In genomic region chr11:12233602-12233925, GRCh38 we compare ENCODE assay signal across 17 cellular contexts.
DNase-seq lines count a peak whose midpoint lies in the region; ATAC-seq, FAIRE-seq and TF ChIP-seq lines count a peak whose summit lies in the region.
"Had no signal": no experiment of that assay in that cellular context is flagged by ENCODE, and none has a peak within 500 bp of the region (broad histone marks: within the 10 kb centered on the region; RNA-seq: fewer than 3 reads in every experiment).

No MANE protein-coding gene starts in this region.

- TF ChIP-seq POLR2A in A549 (IDR thresholded peaks at IDR 0.05; ENCODE audit: low read length) (no peak), esophagus squamous epithelium (IDR thresholded peaks at IDR 0.05) (no peak)

- H3K9me3 ChIP-seq in A549 (no peaks in the 10 kb centered on the region), SJSA1 (replicated peaks) (no peaks in the 10 kb centered on the region), esophagus squamous epithelium (no peaks in the 10 kb centered on the region)
- H3K9me3 ChIP-seq: MG63, psoas muscle had no signal

- H3K4me2 ChIP-seq in A549 = peak overlapping the region; percentile 51

- intact Hi-C loops in esophagus squamous epithelium (cut with DNase I) (no loop called here), left colon (cut with DNase I, micrococcal nuclease) (no loop called here)

- TF ChIP-seq RAD21 in A549 (conservative IDR thresholded peaks at IDR 0.05 in 1 of 2, IDR thresholded peaks at IDR 0.05 in 1 of 2) = no peak

- no peaks in the 10 kb centered on the region for H3K27me3 ChIP-seq in SJSA1 (replicated peaks)
- H3K27me3 ChIP-seq in esophagus squamous epithelium = no peaks in the 10 kb centered on the region
- no peaks in the 10 kb centered on the region for H3K27me3 ChIP-seq in rectal smooth muscle tissue (ENCODE audit: control insufficient read depth, insufficient read depth, low read length)
- H3K27me3 ChIP-seq: MG63 had no signal

- POLR2A ChIA-PET in A549 (lab: Yijun Ruan, JAX) = interaction anchor here (0.7 to 2.0 kb wide), 6 partner anchors 107 to 189 kb away, joined by 3 to 6 read pairs (median 4); partner anchors contain the start of gene MICAL2

- no peak for TF ChIP-seq CTCF in A549 (IDR thresholded peaks at IDR 0.05)
- no peak for TF ChIP-seq CTCF in esophagus squamous epithelium (IDR thresholded peaks at IDR 0.05)

- FAIRE-seq in A549 (lab: Jason Lieb, UNC) = no peak

- DNase-seq in A549 (ENCODE audit: low read depth in 1 of 2, low spot score in 1 of 2) (no peak), SJSA1 (ENCODE audit: low read depth in 1 of 2, low spot score in 2 of 2) (no peak), esophagus squamous epithelium (lab: John Stamatoyannopoulos, UW) (no peak), NCI-H2107 treated with DMSO at 0.1 percent for 48 hours (lab: John Stamatoyannopoulos, UW; ENCODE audit: unreplicated experiment) (no peak), left colon (no peak)
- no peak for DNase-seq in activated T-cell treated with anti-CD3 and anti-CD28 coated beads, Interleukin-2, amount 50 U/mL, for 48 hours
- DNase-seq: activated CD8-positive, alpha-beta T cell treated with anti-CD3 and anti-CD28 coated beads, Interleukin-2, amount 10 ng/mL, durations not matched to agents 7 days and 5 days; activated effector memory CD4-positive, alpha-beta T cell treated with Interleukin-2 at 50 U/mL for 16 hours; AML-193; MG63; NCI-H187; NCI-H510A; psoas muscle; stimulated activated CD4-positive, alpha-beta T cell treated with anti-CD3 and anti-CD28 coated beads, Interleukin-1b, Interleukin-23, amount 100 ng/mL, for 48 hours; trophoblast cell had no signal

- no peak for TF ChIP-seq EP300 in A549 (IDR thresholded peaks at IDR 0.05)

- CTCF ChIA-PET in A549 (lab: Yijun Ruan, JAX) = interaction anchor here (0.6 to 12.0 kb wide), 11 partner anchors 9 to 189 kb away, joined by 3 to 115 read pairs (median 4); no protein-coding TSS in a partner anchor

- no peak overlapping the region for H3K9ac ChIP-seq in rectal smooth muscle tissue (ENCODE audit: low read length)

- no peak for ATAC-seq in A549
- no peak for ATAC-seq in GM18870 (IDR thresholded peaks at IDR 0.05; ENCODE audit: unreplicated experiment)
- ATAC-seq in left colon = no peak
- ATAC-seq: activated CD8-positive, alpha-beta T cell treated with anti-CD3 and anti-CD28 coated beads, Interleukin-2, amount 10 ng/mL, durations not matched to agents 7 days and 5 days; psoas muscle had no signal

- 80% methylated on average over 1 of the region's 1 CpG for WGBS in A549 (ENCODE audit: missing lambda C conversion rate)
- WGBS in esophagus squamous epithelium, 2 donors = 93 to 94% methylated on average over 1 of the region's 1 CpG

- H3K36me3 ChIP-seq in SJSA1 = peaks cover 41% of the 10 kb centered on the region
- peaks cover 0 to 34% (median under 1%) of the 10 kb centered on the region in 3 donors for H3K36me3 ChIP-seq in esophagus squamous epithelium
- H3K36me3 ChIP-seq in rectal smooth muscle tissue (ENCODE audit: control insufficient read depth, insufficient read depth, low read length) = peaks cover 14% of the 10 kb centered on the region

- H3K27ac ChIP-seq in A549 (peak overlapping the region; percentile 81 to 87), SJSA1 (peak overlapping the region; percentile 80), esophagus squamous epithelium (peak overlapping the region in 3 of 4 donors; percentile 51 to 68 (median 58)), rectal smooth muscle tissue (ENCODE audit: low read depth, low read length) (peak overlapping the region; percentile 38)
- H3K27ac ChIP-seq: psoas muscle had no signal

- H3K4me1 ChIP-seq in A549 (peaks cover 61% of the 10 kb centered on the region), SJSA1 (replicated peaks) (peaks cover 19% of the 10 kb centered on the region), esophagus squamous epithelium (peaks cover 0 to 12% (median 0%) of the 10 kb centered on the region in 3 donors), rectal smooth muscle tissue (ENCODE audit: control insufficient read depth, insufficient read depth, low read length) (peaks cover 33% of the 10 kb centered on the region)

- no peak overlapping the region for H3K4me3 ChIP-seq in A549
- no peak overlapping the region for H3K4me3 ChIP-seq in SJSA1
- H3K4me3 ChIP-seq in esophagus squamous epithelium = no peak overlapping the region
- H3K4me3 ChIP-seq in rectal smooth muscle tissue (ENCODE audit: low read length) = no peak overlapping the region
- H3K4me3 ChIP-seq: MG63, psoas muscle had no signal

TF ChIP-seq in A549, 52 proteins besides CTCF, POLR2A, EP300 and RAD21:
- no peak for TF ChIP-seq BCL3 (IDR thresholded peaks at IDR 0.05)
- no peak for TF ChIP-seq JUN (IDR thresholded peaks at IDR 0.05)
- TF ChIP-seq PBX3 (IDR thresholded peaks at IDR 0.05) = no peak
- no peak for TF ChIP-seq FOXS1 (CRISPR knock-in tag; IDR thresholded peaks at IDR 0.05)
- no peak for TF ChIP-seq HES2 (IDR thresholded peaks at IDR 0.05)
- no peak for TF ChIP-seq POLR2AphosphoS2 (conservative IDR thresholded peaks at IDR 0.05; ENCODE audit: low read length)
- TF ChIP-seq JUNB (IDR thresholded peaks at IDR 0.05) = no peak
- TF ChIP-seq CHD2 (IDR thresholded peaks at IDR 0.05; ENCODE audit: low read length, partially characterized antibody) = no peak
- TF ChIP-seq GATA3 (IDR thresholded peaks at IDR 0.05; ENCODE audit: borderline replicate concordance) = no peak
- TF ChIP-seq FOSL2 (IDR thresholded peaks at IDR 0.05) = no peak
- TF ChIP-seq FOSL2 (CRISPR knock-in tag; IDR thresholded peaks at IDR 0.05) = no peak
- TF ChIP-seq HOXB5 (CRISPR knock-in tag; IDR thresholded peaks at IDR 0.05) = no peak
- TF ChIP-seq CBX2 (IDR thresholded peaks at IDR 0.05; ENCODE audit: borderline replicate concordance, low read depth) = no peak
- TF ChIP-seq ZNF302 (CRISPR knock-in tag; IDR thresholded peaks at IDR 0.05) = no peak
- TF ChIP-seq MAX (IDR thresholded peaks at IDR 0.05) = no peak
- TF ChIP-seq BHLHE40 (IDR thresholded peaks at IDR 0.05; ENCODE audit: low read depth, low read length) = no peak
- TF ChIP-seq CBX8 (IDR thresholded peaks at IDR 0.05) = no peak
- no peak for TF ChIP-seq SMC3 (IDR thresholded peaks at IDR 0.05)
- TF ChIP-seq MYC (IDR thresholded peaks at IDR 0.05; ENCODE audit: borderline replicate concordance, low read length) = no peak
